Comparison of ENCODE assay signal across 22 cellular contexts in genomic region chr4:156924774-156925173, GRCh38. TPM values are rescaled to one million over a fixed set of nuclear protein-coding genes. Genes with fewer than 3 reads are reported as not detected.
"Had no signal": no experiment of that assay in that cellular context is flagged by ENCODE, and none has a peak within 500 bp of the region (broad histone marks: within the 10 kb centered on the region; RNA-seq: fewer than 3 reads in every experiment).

No MANE protein-coding gene starts in this region.

- DNase-seq: islet precursor cell; left ventricle myocardium inferior; mesenchymal stem cell; ovary; right lobe of liver; stimulated activated CD4-positive, alpha-beta T cell treated with anti-CD3 and anti-CD28 coated beads, Interleukin-1b, Interleukin-23, amount 100 ng/mL, for 48 hours; stimulated activated CD4-positive, alpha-beta T cell treated with anti-CD3 and anti-CD28 coated beads, Interleukin-2, amount 100 ng/mL, for 48 hours; stimulated activated CD4-positive, alpha-beta T cell treated with anti-CD3 and anti-CD28 coated beads, Interleukin-4, amount 100 ng/mL, for 4 hours; stimulated activated CD8-positive, alpha-beta memory T cell treated with anti-CD3 and anti-CD28 coated beads, Interleukin-4, amount 100 ng/mL, for 48 hours; stimulated activated naive CD8-positive, alpha-beta T cell treated with anti-CD3 and anti-CD28 coated beads, Interleukin-15, Interleukin-2, amounts not matched to agents 100 U/mL and 50 U/mL, for 24 hours; stomach; testis; thyroid gland; transverse colon; upper lobe of left lung had no signal

- H3K4me3 Mint-ChIP-seq: natural killer cell treated with Interleukin-12 subunit alpha and Interleukin-12 subunit beta and Interleukin-15 and Interleukin-18, amount 100 ng/mL, for 72 hours; stimulated activated memory B cell treated with anti-CD40 and anti-IgM and Interleukin-4, amounts not matched to agents 10 μg/mL and 1 μg/mL and 100 μg/mL, for 72 hours had no signal

- H3K27me3 ChIP-seq: ovary, right atrium auricular region, right lobe of liver, stomach, testis, thyroid gland, transverse colon, upper lobe of left lung, vagina had no signal

- H3K36me3 ChIP-seq: left ventricle myocardium inferior, ovary, right atrium auricular region, right lobe of liver, stomach, thyroid gland, transverse colon, upper lobe of left lung, vagina had no signal

- H3K4me1 Mint-ChIP-seq: stimulated activated memory B cell treated with anti-CD40 and anti-IgM and Interleukin-4, amounts not matched to agents 10 μg/mL and 1 μg/mL and 100 μg/mL, for 72 hours had no signal

- ATAC-seq: natural killer cell treated with Interleukin-12 subunit alpha and Interleukin-12 subunit beta and Interleukin-15 and Interleukin-18, amount 100 ng/mL, for 72 hours; right lobe of liver; stimulated activated memory B cell treated with anti-CD40 and anti-IgM and Interleukin-4, amounts not matched to agents 10 μg/mL and 1 μg/mL and 100 μg/mL, for 72 hours; stimulated activated naive CD8-positive, alpha-beta T cell treated with anti-CD3 and anti-CD28 coated beads, Interleukin-15, Interleukin-2, amounts not matched to agents 100 U/mL and 50 U/mL, for 24 hours had no signal

- H3K4me3 ChIP-seq: left ventricle myocardium inferior, lung, ovary, right atrium auricular region, right lobe of liver, smooth muscle cell, stomach, testis, thyroid gland, transverse colon, upper lobe of left lung, vagina had no signal

- H3K27ac Mint-ChIP-seq: natural killer cell treated with Interleukin-12 subunit alpha and Interleukin-12 subunit beta and Interleukin-15 and Interleukin-18, amount 100 ng/mL, for 72 hours; progenitor cell of endocrine pancreas; stimulated activated memory B cell treated with anti-CD40 and anti-IgM and Interleukin-4, amounts not matched to agents 10 μg/mL and 1 μg/mL and 100 μg/mL, for 72 hours had no signal

- H3K36me3 Mint-ChIP-seq: stimulated activated memory B cell treated with anti-CD40 and anti-IgM and Interleukin-4, amounts not matched to agents 10 μg/mL and 1 μg/mL and 100 μg/mL, for 72 hours had no signal

- H3K27ac ChIP-seq: left ventricle myocardium inferior, ovary, right atrium auricular region, right lobe of liver, stomach, testis, thyroid gland, transverse colon, upper lobe of left lung, vagina had no signal

- H3K4me2 ChIP-seq: smooth muscle cell had no signal

- H3K4me1 ChIP-seq: right atrium auricular region, right lobe of liver, testis, thyroid gland, upper lobe of left lung had no signal

- H3K27me3 Mint-ChIP-seq: natural killer cell treated with Interleukin-12 subunit alpha and Interleukin-12 subunit beta and Interleukin-15 and Interleukin-18, amount 100 ng/mL, for 72 hours; progenitor cell of endocrine pancreas; stimulated activated memory B cell treated with anti-CD40 and anti-IgM and Interleukin-4, amounts not matched to agents 10 μg/mL and 1 μg/mL and 100 μg/mL, for 72 hours had no signal

- H3K9me3 ChIP-seq: ovary, right lobe of liver, testis, thyroid gland, transverse colon, vagina had no signal

RNA-seq across cellular contexts. Expression of gene PDGFC, which starts 46.8 kb away (rescaled TPM):
- total RNA-seq: natural killer cell treated with Interleukin-12 subunit alpha and Interleukin-12 subunit beta and Interleukin-15 and Interleukin-18, amount 100 ng/mL, for 72 hours had no signal
